8 cellular contexts compared by ENCODE assay signal in genomic region chr9:83622814-83623633, GRCh38.
DNase-seq lines count a peak whose midpoint lies in the region; ATAC-seq and TF ChIP-seq lines count a peak whose summit lies in the region.

TSS of gene IDNK (plus strand) at chr9:83623143. CDS start at chr9:83623172, 29 bp downstream.

- peak within 1 kb of the TSS; percentile 78 to 93 (median 89) for H3K4me3 ChIP-seq in BLaER1 treated with 17β-estradiol and CSF1 and Interleukin-3, amounts not matched to agents 10 nM and 100 nM
- H3K4me3 ChIP-seq in epithelial cell of esophagus (ENCODE audit: low read length) = peak within 1 kb of the TSS; percentile 63
- peak within 1 kb of the TSS; percentile 78 to 82 for H3K4me3 ChIP-seq in mucosa of rectum (ENCODE audit: low read length in 2 of 2)

- H3K9me3 ChIP-seq in BLaER1 treated with 17β-estradiol and CSF1 and Interleukin-3, amounts not matched to agents 10 nM and 100 nM (replicated peaks in 1 of 11) = no peaks in the 10 kb centered on the region
- H3K9me3 ChIP-seq in mucosa of rectum (ENCODE audit: control insufficient read depth in 2 of 2, low read length in 2 of 2) = no peaks in the 10 kb centered on the region

- H3K36me3 ChIP-seq in BLaER1 treated with 17β-estradiol and CSF1 and Interleukin-3, amounts not matched to agents 10 nM and 100 nM = peaks cover 3 to 20% (median 11%) of the 10 kb centered on the region in 11 experiments; a peak in 14 of 22 replicates
- peaks cover 0 to 3% of the 10 kb centered on the region in 2 donors for H3K36me3 ChIP-seq in mucosa of rectum (ENCODE audit: control insufficient read depth in 2 of 2, insufficient read depth in 2 of 2, low read length in 2 of 2)

- peak within 1 kb of the TSS; percentile 88 to 97 (median 95) for H3K9ac ChIP-seq in BLaER1 treated with 17β-estradiol and CSF1 and Interleukin-3, amounts not matched to agents 10 nM and 100 nM
- peak within 1 kb of the TSS; percentile 73 to 88 for H3K9ac ChIP-seq in mucosa of rectum (ENCODE audit: low read depth in 1 of 2, low read length in 2 of 2)

- TF ChIP-seq CTCF in epithelial cell of esophagus (IDR thresholded peaks at IDR 0.05; ENCODE audit: insufficient read depth, low read depth, low read length, missing control alignments) = no peak

- peaks cover 10 to 25% (median 18%) of the 10 kb centered on the region in 10 experiments for H3K4me1 ChIP-seq in BLaER1 treated with 17β-estradiol and CSF1 and Interleukin-3, amounts not matched to agents 10 nM and 100 nM
- H3K4me1 ChIP-seq in mucosa of rectum (ENCODE audit: control insufficient read depth in 2 of 2, insufficient read depth in 2 of 2, low read length in 2 of 2) = peaks cover 3 to 16% of the 10 kb centered on the region in 2 donors

- peak; percentile 76 for TF ChIP-seq POLR2A in GM19099 (IDR thresholded peaks at IDR 0.05; ENCODE audit: extremely low read depth, insufficient read length, low read depth)

- H3K27ac ChIP-seq in BLaER1 treated with 17β-estradiol and CSF1 and Interleukin-3, amounts not matched to agents 10 nM and 100 nM = peak within 1 kb of the TSS; percentile 86 to 97 (median 94)
- peak within 1 kb of the TSS; percentile 81 to 82 for H3K27ac ChIP-seq in mucosa of rectum (ENCODE audit: low read depth in 2 of 2, low read length in 2 of 2)

- no peaks in the 10 kb centered on the region for H4K20me1 ChIP-seq in BLaER1 treated with 17β-estradiol and CSF1 and Interleukin-3, amounts not matched to agents 10 nM and 100 nM

- no peaks in the 10 kb centered on the region for H3K27me3 ChIP-seq in BLaER1 treated with 17β-estradiol and CSF1 and Interleukin-3, amounts not matched to agents 10 nM and 100 nM
- no peaks in the 10 kb centered on the region for H3K27me3 ChIP-seq in mucosa of rectum (ENCODE audit: control insufficient read depth in 2 of 2, insufficient read depth in 2 of 2, low read length in 2 of 2)

- peak; percentile 80 for ATAC-seq in HG03342 (IDR thresholded peaks at IDR 0.05; ENCODE audit: unreplicated experiment)

- H3K4me2 ChIP-seq in BLaER1 treated with 17β-estradiol and CSF1 and Interleukin-3, amounts not matched to agents 10 nM and 100 nM = peak within 1 kb of the TSS; percentile 75 to 95 (median 89)

- DNase-seq in NCI-H774 (lab: John Stamatoyannopoulos, UW) = peak; percentile 72
- DNase-seq in activated T-cell treated with anti-CD3 and anti-CD28 coated beads for 24 hours (ENCODE audit: low read depth) = peak; percentile 53
- peak; percentile 51 for DNase-seq in epithelial cell of esophagus (ENCODE audit: low read depth)
- DNase-seq in stimulated activated CD8-positive, alpha-beta memory T cell treated with anti-CD3 and anti-CD28 coated beads, Interleukin-7, amount 100 ng/mL, for 24 hours (ENCODE audit: low read depth) = peak; percentile 26

Comparison
In these comparisons a context has a peak if more than half of its experiments do, and no peak if none do; other contexts are left out.
1. Peak in every context shown above with its lines: DNase-seq, ATAC-seq, H3K4me3 ChIP-seq and H3K27ac ChIP-seq.